Comparison of ENCODE assay signal across 18 cellular contexts in genomic region chr21:33278736-33279135, GRCh38. TPM values are rescaled to one million over a fixed set of nuclear protein-coding genes. Genes with fewer than 3 reads are reported as not detected.
DNase-seq lines count a peak whose midpoint lies in the region; ATAC-seq, FAIRE-seq and TF ChIP-seq lines count a peak whose summit lies in the region.
"Had no signal": no experiment of that assay in that cellular context is flagged by ENCODE, and none has a peak within 500 bp of the region (broad histone marks: within the 10 kb centered on the region; RNA-seq: fewer than 3 reads in every experiment).

No MANE protein-coding gene starts in this region.

- H3F3A ChIP-seq in GM23248 (ENCODE audit: insufficient read depth) = no peaks in the 10 kb centered on the region

- no peak overlapping the region for H3K4me3 Mint-ChIP-seq in astrocyte (ENCODE audit: unreplicated experiment)
- H3K4me3 Mint-ChIP-seq: CD8-positive, alpha-beta T cell had no signal

- H3K36me3 Mint-ChIP-seq in astrocyte (ENCODE audit: low read depth, unreplicated experiment) = peaks cover 42% of the 10 kb centered on the region

- 29 to 40% methylated on average over 2 of the region's 2 CpGs for WGBS in GM23248 (ENCODE audit: low coverage in 1 of 2, low lambda C conversion rate in 2 of 2, missing lambda C conversion rate in 2 of 2), 2 experiments
- WGBS in esophagus squamous epithelium, 2 donors = 63 to 68% methylated on average over 2 of the region's 2 CpGs

- peaks cover 4% of the 10 kb centered on the region for H3K9me3 Mint-ChIP-seq in astrocyte (ENCODE audit: unreplicated experiment)

- H3K36me3 ChIP-seq in GM23248 (ENCODE audit: low read depth) (peaks cover 42% of the 10 kb centered on the region), astrocyte (ENCODE audit: insufficient read depth, low read length) (peaks cover 7% of the 10 kb centered on the region), fibroblast of lung (ENCODE audit: control insufficient read depth, insufficient read depth, low read length) (peaks cover 4% of the 10 kb centered on the region), esophagus squamous epithelium (peaks cover 8 to 99% (median 12%) of the 10 kb centered on the region in 3 donors)

- no peak overlapping the region for H3K27ac Mint-ChIP-seq in astrocyte (ENCODE audit: unreplicated experiment)
- H3K27ac Mint-ChIP-seq: CD8-positive, alpha-beta T cell had no signal

- H3K9me3 ChIP-seq in GM23248 (ENCODE audit: low read depth) (no peaks in the 10 kb centered on the region), astrocyte (ENCODE audit: insufficient read depth, low read depth, low read length) (peaks cover 6% of the 10 kb centered on the region), fibroblast of lung (ENCODE audit: control insufficient read depth, insufficient read depth, low read depth, low read length) (no peaks in the 10 kb centered on the region), esophagus squamous epithelium (peaks cover 0 to 6% (median 0%) of the 10 kb centered on the region in 3 donors)
- H3K9me3 ChIP-seq: Peyer's patch had no signal

- H3K4me2 ChIP-seq in GM23248 (ENCODE audit: unreplicated experiment) (no peak overlapping the region), astrocyte (ENCODE audit: low read length) (no peak overlapping the region), fibroblast of lung (ENCODE audit: extremely low read depth, insufficient read depth, low read length) (no peak overlapping the region)
- H3K4me2 ChIP-seq: BLaER1 treated with 17β-estradiol and CSF1 and Interleukin-3, amounts not matched to agents 10 nM and 100 nM had no signal

- H3K27me3 Mint-ChIP-seq in astrocyte (ENCODE audit: low read depth, unreplicated experiment) = no peaks in the 10 kb centered on the region

- in situ Hi-C loops in GM23248 (cut with MboI) = no loop called here

- H3K4me3 ChIP-seq in GM23248 (no peak overlapping the region), astrocyte (ENCODE audit: insufficient read depth, low read depth, low read length) (no peak overlapping the region), fibroblast of lung (replicated peaks in 1 of 4; ENCODE audit: control extremely low read depth in 1 of 4, insufficient read depth in 1 of 4, low read depth in 3 of 4, low read length in 4 of 4) (no peak overlapping the region), esophagus squamous epithelium (no peak overlapping the region)
- H3K4me3 ChIP-seq: BLaER1 treated with 17β-estradiol and CSF1 and Interleukin-3, amounts not matched to agents 10 nM and 100 nM; Peyer's patch had no signal

- intact Hi-C loops in esophagus squamous epithelium (cut with DNase I) = no loop called here

- FAIRE-seq in astrocyte (lab: Jason Lieb, UNC) = no peak
- FAIRE-seq: H54, HepG2 had no signal

- ATAC-seq in HG03354 (IDR thresholded peaks at IDR 0.05; ENCODE audit: poor library complexity, severe bottlenecking, unreplicated experiment) = no peak
- ATAC-seq: CD8-positive, alpha-beta T cell; HepG2; Right ventricle myocardium inferior had no signal

- H2AFZ ChIP-seq in GM23248 (no peak overlapping the region), astrocyte (ENCODE audit: low read depth, low read length) (no peak overlapping the region), fibroblast of lung (ENCODE audit: low read length) (no peak overlapping the region)

- H4K20me1 ChIP-seq in GM23248 (ENCODE audit: insufficient read depth) (no peaks in the 10 kb centered on the region), astrocyte (ENCODE audit: insufficient read depth, low read length) (no peaks in the 10 kb centered on the region), fibroblast of lung (ENCODE audit: control insufficient read depth, extremely low read depth, insufficient read depth, low read length) (no peaks in the 10 kb centered on the region)

- DNase-seq in GM23248 = peak; percentile 16
- peak; percentile 23 for DNase-seq in astrocyte (ENCODE audit: low read depth)
- DNase-seq in fibroblast of lung (ENCODE audit: low read depth in 2 of 2) = peak; percentile 20 to 30
- peak; percentile 18 for DNase-seq in non-pigmented ciliary epithelial cell (ENCODE audit: low read depth)
- DNase-seq in esophagus squamous epithelium (lab: John Stamatoyannopoulos, UW) = no peak
- no peak for DNase-seq in stimulated activated CD4-positive, alpha-beta T cell treated with anti-CD3 and anti-CD28 coated beads, Interleukin-2, amount 100 ng/mL, for 24 hours
- no peak for DNase-seq in HT-29 (ENCODE audit: low spot score)
- DNase-seq: Calu3; CD8-positive, alpha-beta T cell; KG1; NCI-H1694 treated with DMSO at 0.1 percent for 48 hours; NK-92 treated with Interleukin-12 subunit alpha and Interleukin-12 subunit beta, amount 100 ng/mL, for 24 hours; Peyer's patch had no signal

- no peaks in the 10 kb centered on the region for H3K4me1 Mint-ChIP-seq in astrocyte (ENCODE audit: low read depth, unreplicated experiment)

- TF ChIP-seq POLR2A in esophagus squamous epithelium (IDR thresholded peaks at IDR 0.05) = no peak

- H3K4me1 ChIP-seq in GM23248 (ENCODE audit: insufficient read depth) = no peaks in the 10 kb centered on the region
- H3K4me1 ChIP-seq in astrocyte (ENCODE audit: insufficient read depth, low read length) = no peaks in the 10 kb centered on the region
- H3K4me1 ChIP-seq in fibroblast of lung (ENCODE audit: control insufficient read depth, extremely low read depth, insufficient read depth, low read length) = no peaks in the 10 kb centered on the region
- H3K4me1 ChIP-seq in esophagus squamous epithelium = no peaks in the 10 kb centered on the region
- H3K4me1 ChIP-seq: Peyer's patch had no signal

- no peaks in the 10 kb centered on the region; the same call in 1 of the 2 replicates for H3K9me2 ChIP-seq in GM23248 (ENCODE audit: insufficient read depth)

- H3K27ac ChIP-seq in GM23248 (no peak overlapping the region), astrocyte (ENCODE audit: low read depth, low read length) (no peak overlapping the region), fibroblast of lung (ENCODE audit: insufficient read depth, low read length) (no peak overlapping the region), esophagus squamous epithelium (no peak overlapping the region)
- H3K27ac ChIP-seq: BLaER1 treated with 17β-estradiol and CSF1 and Interleukin-3, amounts not matched to agents 10 nM and 100 nM; Peyer's patch had no signal

- no peaks in the 10 kb centered on the region for H3K79me2 ChIP-seq in GM23248 (ENCODE audit: insufficient read depth)
- H3K79me2 ChIP-seq in astrocyte (ENCODE audit: insufficient read depth, low read length) = no peaks in the 10 kb centered on the region
- no peaks in the 10 kb centered on the region for H3K79me2 ChIP-seq in fibroblast of lung (ENCODE audit: control insufficient read depth, insufficient read depth, low read length)

- H3K9ac ChIP-seq in GM23248 (no peak overlapping the region), astrocyte (ENCODE audit: low read length) (no peak overlapping the region), fibroblast of lung (ENCODE audit: insufficient read depth, low read length) (no peak overlapping the region)
- H3K9ac ChIP-seq: BLaER1 treated with 17β-estradiol and CSF1 and Interleukin-3, amounts not matched to agents 10 nM and 100 nM had no signal

- H3K27me3 ChIP-seq in GM23248 (replicated peaks; ENCODE audit: insufficient read depth) (no peaks in the 10 kb centered on the region), astrocyte (ENCODE audit: insufficient read depth, low read length) (no peaks in the 10 kb centered on the region), fibroblast of lung (ENCODE audit: control insufficient read depth, insufficient read depth, low read length) (no peaks in the 10 kb centered on the region), esophagus squamous epithelium (no peaks in the 10 kb centered on the region)
- H3K27me3 ChIP-seq: BLaER1 treated with 17β-estradiol and CSF1 and Interleukin-3, amounts not matched to agents 10 nM and 100 nM; Peyer's patch had no signal

- no peak for TF ChIP-seq CTCF in astrocyte (IDR thresholded peaks at IDR 0.05; ENCODE audit: insufficient read depth, low read depth, low read length)
- TF ChIP-seq CTCF in fibroblast of lung (conservative IDR thresholded peaks at IDR 0.05 in 1 of 2, IDR thresholded peaks at IDR 0.05 in 1 of 2; ENCODE audit: low read depth in 1 of 2, low read length in 2 of 2) = no peak
- no peak for TF ChIP-seq CTCF in esophagus squamous epithelium (IDR thresholded peaks at IDR 0.05)

RNA-seq across cellular contexts. Expression of gene IL10RB, which starts 12.6 kb away (rescaled TPM):
- total RNA-seq in GM23248 (2014; rRNA removed; shearing (Covaris generic)) = 49.3 and 50.6 TPM in 2 replicates
- polyA plus RNA-seq in GM23248 (2016; fragmentation: Nextera tagmentation; extraction: Ambion mirVana) = 52.4 and 56.8 TPM in 2 replicates
- total RNA-seq in astrocyte = 14.0 and 17.0 TPM in 2 replicates
- total RNA-seq in fibroblast of lung = 58.0 and 64.1 TPM in 2 replicates
- polyA plus RNA-seq in fibroblast of lung = 43.6 and 56.2 TPM in 2 replicates
- polyA plus RNA-seq in fibroblast of lung (2012) = 29.0 and 34.0 TPM in 2 replicates
- 31.8 and 40.5 TPM in 2 replicates for polyA minus RNA-seq in fibroblast of lung (ENCODE audit: low replicate concordance)
- 10 to 100 TPM; 28.1 to 47.7 (median 32.3) TPM for total RNA-seq in esophagus squamous epithelium
- total RNA-seq in HT-29 (2014; rRNA removed; shearing (Covaris generic)) = 10.3 and 13.4 TPM in 2 replicates

RNA-seq across cellular contexts. Expression of gene IFNAR1, which starts 46.0 kb away (rescaled TPM):
- total RNA-seq in GM23248 (2014; rRNA removed; shearing (Covaris generic)) = 19.1 and 24.0 TPM in 2 replicates
- 55.9 and 65.1 TPM in 2 replicates for polyA plus RNA-seq in GM23248 (2016; fragmentation: Nextera tagmentation; extraction: Ambion mirVana)
- 42.9 and 44.0 TPM in 2 replicates for total RNA-seq in astrocyte
- 17.5 and 19.5 TPM in 2 replicates for total RNA-seq in fibroblast of lung
- polyA plus RNA-seq in fibroblast of lung = 16.5 and 23.1 TPM in 2 replicates
- polyA plus RNA-seq in fibroblast of lung (2012) = 18.7 and 24.7 TPM in 2 replicates
- 7.8 and 8.2 TPM in 2 replicates for polyA minus RNA-seq in fibroblast of lung (ENCODE audit: low replicate concordance)
- 10 to 100 TPM; 12.4 to 19.3 (median 15.5) TPM for total RNA-seq in esophagus squamous epithelium
- 1.6 and 6.8 TPM in 2 replicates for total RNA-seq in HT-29 (2014; rRNA removed; shearing (Covaris generic))

RNA-seq across cellular contexts. Expression of gene IFNAR2, which starts 49.0 kb away (rescaled TPM):
- 4.0 and 4.3 TPM in 2 replicates for total RNA-seq in GM23248 (2014; rRNA removed; shearing (Covaris generic))
- 19.1 and 21.8 TPM in 2 replicates for polyA plus RNA-seq in GM23248 (2016; fragmentation: Nextera tagmentation; extraction: Ambion mirVana)
- total RNA-seq in astrocyte = 23.3 and 26.7 TPM in 2 replicates
- total RNA-seq in fibroblast of lung = 5.1 and 5.6 TPM in 2 replicates
- polyA plus RNA-seq in fibroblast of lung = 20.2 and 24.3 TPM in 2 replicates
- 9.4 and 9.5 TPM in 2 replicates for polyA plus RNA-seq in fibroblast of lung (2012)
- 4.2 and 4.9 TPM in 2 replicates for polyA minus RNA-seq in fibroblast of lung (ENCODE audit: low replicate concordance)
- total RNA-seq in esophagus squamous epithelium = 10 to 100 TPM in 1 of 4 donors, 1 to 10 TPM in 3; 4.0 to 13.3 (median 7.0) TPM
- total RNA-seq in HT-29 (2014; rRNA removed; shearing (Covaris generic)) = 1.2 and 1.6 TPM in 2 replicates

Comparison
In these comparisons a context has a peak if more than half of its experiments do, and no peak if none do; other contexts are left out.
1. DNase-seq: peak in GM23248 (single experiment), astrocyte (single experiment), fibroblast of lung (2 of 2) and non-pigmented ciliary epithelial cell (single experiment); none in esophagus squamous epithelium (single experiment), stimulated activated CD4-positive, alpha-beta T cell treated with anti-CD3 and anti-CD28 coated beads, Interleukin-2, amount 100 ng/mL, for 24 hours (0 of 2) and HT-29 (single experiment).